Comparison of ENCODE assay signal across 2 cellular contexts in genomic region chr4:33226783-33227182, GRCh38.
TF ChIP-seq lines count a peak whose summit lies in the region.

No MANE protein-coding gene starts in this region.

TF ChIP-seq in HepG2, 621 proteins besides CTCF, POLR2A, EP300 and RAD21 (continued from another document):
- TF ChIP-seq ZHX2 (IDR thresholded peaks at IDR 0.05; ENCODE audit: low read depth) (no peak), ZHX2 (CRISPR knock-in tag; IDR thresholded peaks at IDR 0.05; ENCODE audit: borderline replicate concordance) (no peak), SMARCE1 (IDR thresholded peaks at IDR 0.05; ENCODE audit: borderline replicate concordance) (no peak), NFIB (CRISPR knock-in tag; IDR thresholded peaks at IDR 0.05; ENCODE audit: borderline replicate concordance) (no peak), TRIM24 (CRISPR knock-in tag; IDR thresholded peaks at IDR 0.05) (no peak), ZNF839 (CRISPR knock-in tag; IDR thresholded peaks at IDR 0.05; ENCODE audit: borderline replicate concordance) (no peak), MEIS2 (CRISPR knock-in tag; IDR thresholded peaks at IDR 0.05) (no peak), MAFF (IDR thresholded peaks at IDR 0.05; ENCODE audit: low read depth, low read length) (peak; percentile 86)

TF ChIP-seq in K562, 482 proteins besides CTCF, POLR2A, EP300 and RAD21 (continued from another document):
- no peak for TF ChIP-seq ZNF785 (CRISPR knock-in tag; IDR thresholded peaks at IDR 0.05)
- no peak for TF ChIP-seq NCOA2 (IDR thresholded peaks at IDR 0.05; ENCODE audit: partially characterized antibody in 2 of 2)
- no peak for TF ChIP-seq PKNOX1 (IDR thresholded peaks at IDR 0.05)
- TF ChIP-seq TFE3 (CRISPR knock-in tag; IDR thresholded peaks at IDR 0.05): no peak
- TF ChIP-seq ZBTB33 (CRISPR knock-in tag; IDR thresholded peaks at IDR 0.05): no peak
- TF ChIP-seq HSF4 (CRISPR knock-in tag; IDR thresholded peaks at IDR 0.05; ENCODE audit: borderline replicate concordance): no peak
- peak; percentile 74 for TF ChIP-seq MAFF (IDR thresholded peaks at IDR 0.05; ENCODE audit: low read length)
- no peak for TF ChIP-seq NFYB (IDR thresholded peaks at IDR 0.05; ENCODE audit: extremely low read depth, insufficient read length)
- no peak for TF ChIP-seq TBP (optimal IDR thresholded peaks at IDR 0.05; ENCODE audit: low read depth, low read length)
- TF ChIP-seq ZFP1 (CRISPR knock-in tag; IDR thresholded peaks at IDR 0.05): no peak
- no peak for TF ChIP-seq CC2D1A (IDR thresholded peaks at IDR 0.05)
- no peak for TF ChIP-seq THAP12 (CRISPR knock-in tag; IDR thresholded peaks at IDR 0.05)
- peak; percentile 58; the same call in 1 of the 2 replicates for TF ChIP-seq MAFK (IDR thresholded peaks at IDR 0.05; ENCODE audit: low read length)
- TF ChIP-seq WHSC1 (IDR thresholded peaks at IDR 0.05; ENCODE audit: low read length): no peak
- TF ChIP-seq ZKSCAN8 (CRISPR knock-in tag; IDR thresholded peaks at IDR 0.05): no peak
- TF ChIP-seq BMI1 (IDR thresholded peaks at IDR 0.05; ENCODE audit: low read length): no peak
- no peak for TF ChIP-seq THRAP3 (IDR thresholded peaks at IDR 0.05; ENCODE audit: borderline replicate concordance)
- peak; percentile 41; the same call in 1 of the 2 replicates for TF ChIP-seq ZNF316 (IDR thresholded peaks at IDR 0.05)
- no peak for TF ChIP-seq NEUROD1 (IDR thresholded peaks at IDR 0.05; ENCODE audit: borderline replicate concordance, low read depth, low read length, partially characterized antibody)
- TF ChIP-seq CCAR2 (IDR thresholded peaks at IDR 0.05; ENCODE audit: low read depth, low read length): no peak
- no peak for TF ChIP-seq PHF20 (IDR thresholded peaks at IDR 0.05; ENCODE audit: partially characterized antibody)
- TF ChIP-seq ZNF584 (CRISPR knock-in tag; IDR thresholded peaks at IDR 0.05; ENCODE audit: low read depth): no peak
- TF ChIP-seq ZNF143 (CRISPR knock-in tag; IDR thresholded peaks at IDR 0.05): no peak
- no peak for TF ChIP-seq ZHX1 (conservative IDR thresholded peaks at IDR 0.05; ENCODE audit: low read length)
- no peak for TF ChIP-seq GTF2A2 (tag; IDR thresholded peaks at IDR 0.05)
